Comparison of ENCODE assay signal across 11 cellular contexts in genomic region chr16:48537909-48538745, GRCh38.
DNase-seq lines count a peak whose midpoint lies in the region; ATAC-seq and TF ChIP-seq lines count a peak whose summit lies in the region.
"Had no signal": no experiment of that assay in that cellular context is flagged by ENCODE, and none has a peak within 500 bp of the region (broad histone marks: within the 10 kb centered on the region; RNA-seq: fewer than 3 reads in every experiment).

No MANE protein-coding gene starts in this region.

- no peaks in the 10 kb centered on the region for H3K4me1 Mint-ChIP-seq in neural crest cell

- no peaks in the 10 kb centered on the region for H3K9me3 Mint-ChIP-seq in neural crest cell

- ATAC-seq in gastroesophageal sphincter (peak; percentile 53), upper lobe of right lung (no peak)

- no peaks in the 10 kb centered on the region for H3K27me3 Mint-ChIP-seq in neural crest cell (ENCODE audit: low read depth)

- peak; percentile 55 for DNase-seq in activated CD8-positive, alpha-beta memory T cell treated with anti-CD3 and anti-CD28 coated beads for 24 hours
- no peak for DNase-seq in activated CD8-positive, alpha-beta memory T cell treated with anti-CD3 and anti-CD28 coated beads, Interleukin-2, amount 50 U/mL, for 4 hours
- DNase-seq in neural crest cell (ENCODE audit: low read depth, low spot score) (no peak), upper lobe of right lung (peak; percentile 77), EL (no peak), NCI-H187 treated with DMSO at 0.1 percent for 48 hours (lab: John Stamatoyannopoulos, UW) (no peak)
- no peak for DNase-seq in effector CD8-positive, alpha-beta T cell (lab: John Stamatoyannopoulos, UW)
- DNase-seq: activated T-cell treated with anti-CD3 and anti-CD28 coated beads, Interleukin-2, amount 50 U/mL, for 1 hour; effector CD4-positive, alpha-beta T cell; NCI-H524 treated with DMSO at 0.1 percent for 48 hours had no signal

- TF ChIP-seq EP300 in gastroesophageal sphincter (IDR thresholded peaks at IDR 0.05): no peak

- no peaks in the 10 kb centered on the region for H3K9me3 ChIP-seq in gastroesophageal sphincter
- no peaks in the 10 kb centered on the region for H3K9me3 ChIP-seq in upper lobe of right lung

- H3K4me3 Mint-ChIP-seq in neural crest cell: no peak overlapping the region

- no peak for TF ChIP-seq POLR2A in gastroesophageal sphincter (IDR thresholded peaks at IDR 0.05)

- WGBS in gastroesophageal sphincter (ENCODE audit: low coverage in 1 of 2), 2 donors: 32 to 33% methylated on average over 11 to 14 of the region's 21 CpGs

- H3K4me1 ChIP-seq in gastroesophageal sphincter (peaks cover 0 to 62% (median 36%) of the 10 kb centered on the region in 3 donors), upper lobe of right lung (peaks cover 38% of the 10 kb centered on the region)

- H3K36me3 ChIP-seq in gastroesophageal sphincter: peaks cover 0 to 34% of the 10 kb centered on the region in 2 donors
- H3K36me3 ChIP-seq in upper lobe of right lung: peaks cover 34% of the 10 kb centered on the region

- TF ChIP-seq CTCF in gastroesophageal sphincter (IDR thresholded peaks at IDR 0.05) (no peak), neural crest cell (conservative IDR thresholded peaks at IDR 0.05) (no peak), upper lobe of right lung (IDR thresholded peaks at IDR 0.05) (no peak)

- no peak overlapping the region for H3K4me3 ChIP-seq in gastroesophageal sphincter
- no peak overlapping the region for H3K4me3 ChIP-seq in upper lobe of right lung

- H3K27ac Mint-ChIP-seq in neural crest cell (ENCODE audit: unreplicated experiment): peak overlapping the region; percentile 75

- H3K27me3 ChIP-seq in gastroesophageal sphincter: no peaks in the 10 kb centered on the region
- H3K27me3 ChIP-seq in upper lobe of right lung: no peaks in the 10 kb centered on the region

- H3K27ac ChIP-seq in gastroesophageal sphincter: peak overlapping the region in 3 of 4 donors; percentile 68 to 77 (median 72)
- peak overlapping the region; percentile 74 for H3K27ac ChIP-seq in upper lobe of right lung

- intact Hi-C loops in upper lobe of right lung (cut with DNase I): no loop called here

- H3K36me3 Mint-ChIP-seq in neural crest cell (ENCODE audit: low read depth): peaks cover 2% of the 10 kb centered on the region

Comparison
In these comparisons a context has a peak if more than half of its experiments do, and no peak if none do; other contexts are left out.
1. DNase-seq: peak in activated CD8-positive, alpha-beta memory T cell treated with anti-CD3 and anti-CD28 coated beads for 24 hours (single experiment) and upper lobe of right lung (single experiment); none in activated CD8-positive, alpha-beta memory T cell treated with anti-CD3 and anti-CD28 coated beads, Interleukin-2, amount 50 U/mL, for 4 hours (single experiment), neural crest cell (single experiment), EL (single experiment), NCI-H187 treated with DMSO at 0.1 percent for 48 hours (single experiment) and effector CD8-positive, alpha-beta T cell (single experiment).